Comparison of ENCODE assay signal across 17 cellular contexts in genomic region chr2:128594953-128595677, GRCh38.
DNase-seq lines count a peak whose midpoint lies in the region; ATAC-seq, FAIRE-seq and TF ChIP-seq lines count a peak whose summit lies in the region.
"Had no signal": no experiment of that assay in that cellular context is flagged by ENCODE, and none has a peak within 500 bp of the region (broad histone marks: within the 10 kb centered on the region; RNA-seq: fewer than 3 reads in every experiment).

No MANE protein-coding gene starts in this region.

- H3K9me3 ChIP-seq in kidney (ENCODE audit: control insufficient read depth in 1 of 2, low read length in 2 of 2): no peaks in the 10 kb centered on the region
- no peaks in the 10 kb centered on the region for H3K9me3 ChIP-seq in testis
- H3K9me3 ChIP-seq: heart right ventricle, left lung had no signal

- H3K4me1 ChIP-seq in kidney (ENCODE audit: control insufficient read depth in 1 of 2, insufficient read depth in 1 of 2, low read depth in 1 of 2, low read length in 2 of 2) (peaks cover 19 to 28% of the 10 kb centered on the region in 2 donors), testis (peaks cover 21% of the 10 kb centered on the region)
- H3K4me1 ChIP-seq: left lung had no signal

- DNase-seq in SIG-M5 treated with dmso at 0.1 percent for 504 hours (lab: John Stamatoyannopoulos, UW; ENCODE audit: unreplicated experiment) (peak; percentile 19), SIG-M5 (lab: John Stamatoyannopoulos, UW) (no peak), NCI-H345 treated with DMSO at 0.1 percent for 48 hours (lab: John Stamatoyannopoulos, UW; ENCODE audit: unreplicated experiment) (peak; percentile 91), kidney (no peak), testis (peak; percentile 10), OCI-M2 (lab: John Stamatoyannopoulos, UW; ENCODE audit: unreplicated experiment) (no peak), NCI-H2227 (lab: John Stamatoyannopoulos, UW; ENCODE audit: unreplicated experiment) (no peak)
- DNase-seq: activated naive CD8-positive, alpha-beta T cell treated with anti-CD3 and anti-CD28 coated beads for 36 hours; activated T-cell treated with anti-CD3 and anti-CD28 coated beads for 4 hours; heart right ventricle; left lung; NCI-H1105; WERI-Rb-1 had no signal

- H3K27ac ChIP-seq in kidney (ENCODE audit: low read depth in 2 of 2, low read length in 2 of 2): peak overlapping the region; percentile 68 to 79
- H3K27ac ChIP-seq in testis: no peak overlapping the region
- H3K27ac ChIP-seq: heart right ventricle, left lung, WERI-Rb-1 had no signal

- intact Hi-C loops in kidney (cut with DNase I): no loop called here
- intact Hi-C loops in testis (cut with DNase I; ENCODE audit: low total_unique reads): no loop called here

- no peaks in the 10 kb centered on the region for H3K27me3 ChIP-seq in testis
- H3K27me3 ChIP-seq: heart right ventricle, left lung had no signal

- no peak for TF ChIP-seq POLR2A in testis (IDR thresholded peaks at IDR 0.05)

- no peak for FAIRE-seq in kidney (lab: Jason Lieb, UNC)
- FAIRE-seq: colon, HTR-8/SVneo had no signal

- H3K36me3 ChIP-seq in kidney (ENCODE audit: control insufficient read depth in 1 of 2, insufficient read depth in 2 of 2, low read length in 2 of 2): no peaks in the 10 kb centered on the region
- no peaks in the 10 kb centered on the region for H3K36me3 ChIP-seq in testis (ENCODE audit: low read depth, missing control alignments)
- H3K36me3 ChIP-seq: heart right ventricle, left lung, WERI-Rb-1 had no signal

- H3K4me3 ChIP-seq in kidney (ENCODE audit: low read length in 2 of 2): peak overlapping the region; percentile 2 to 17
- H3K4me3 ChIP-seq in testis: no peak overlapping the region
- H3K4me3 ChIP-seq: heart right ventricle, left lung had no signal

- no peak for ATAC-seq in HG03457 (IDR thresholded peaks at IDR 0.05; ENCODE audit: unreplicated experiment)
- ATAC-seq: left lung, SK-N-SH treated with all-trans-retinoic acid at 6 μM for 48 hours had no signal

- WGBS in testis, 2 donors: 95% methylated on average over 13 of the region's 13 CpGs

- peak overlapping the region in 1 of 2 donors; percentile 36 for H3K9ac ChIP-seq in kidney (ENCODE audit: low read length in 2 of 2)

- TF ChIP-seq CTCF in kidney (IDR thresholded peaks at IDR 0.05; ENCODE audit: borderline replicate concordance, extremely low read depth, insufficient read depth): no peak
- TF ChIP-seq CTCF in testis (IDR thresholded peaks at IDR 0.05): no peak

Comparison
In these comparisons a context has a peak if more than half of its experiments do, and no peak if none do; other contexts are left out.
1. DNase-seq: peak in SIG-M5 treated with dmso at 0.1 percent for 504 hours (single experiment), NCI-H345 treated with DMSO at 0.1 percent for 48 hours (single experiment) and testis (single experiment); none in SIG-M5 (single experiment), kidney (single experiment), OCI-M2 (single experiment) and NCI-H2227 (single experiment).
2. H3K27ac ChIP-seq: peak in kidney (2 of 2); none in testis (0 of 2).
3. H3K4me3 ChIP-seq: peak in kidney (2 of 2); none in testis (0 of 2).